In genomic region chr2:184057910-184058309, GRCh38 we compare ENCODE assay signal across 31 cellular contexts.
"Had no signal": no experiment of that assay in that cellular context is flagged by ENCODE, and none has a peak within 500 bp of the region (broad histone marks: within the 10 kb centered on the region; RNA-seq: fewer than 3 reads in every experiment).

No MANE protein-coding gene starts in this region.

- H3K9ac ChIP-seq: neural progenitor cell, parathyroid adenoma had no signal

- H3K27me3 Mint-ChIP-seq: progenitor cell of endocrine pancreas; stimulated activated memory B cell treated with anti-CD40 and anti-IgM and Interleukin-4, amounts not matched to agents 10 μg/mL and 1 μg/mL and 100 μg/mL, for 72 hours; stimulated activated naive CD8-positive, alpha-beta T cell treated with anti-CD3 and anti-CD28 coated beads, Interleukin-15, amount 100 ng/mL, for 72 hours; type B pancreatic cell had no signal

- H3K4me1 ChIP-seq: neural progenitor cell, parathyroid adenoma, psoas muscle, spleen, suprapubic skin, testis, tibial artery, upper lobe of right lung, uterus had no signal

- H3K79me2 ChIP-seq: parathyroid adenoma had no signal

- H3K27me3 ChIP-seq: neural progenitor cell, spleen, suprapubic skin, testis, tibial artery, transverse colon, upper lobe of right lung, uterus had no signal

- H3K36me3 ChIP-seq: neural progenitor cell, ovary, spleen, suprapubic skin, tibial artery, transverse colon, upper lobe of right lung, uterus had no signal

- DNase-seq: natural killer cell; occipital lobe; ovary; posterior cingulate gyrus; psoas muscle; right cardiac atrium; spleen; stimulated activated CD4-positive, alpha-beta T cell treated with anti-CD3 and anti-CD28 coated beads, Interleukin-12 subunit alpha, Interleukin-12 subunit beta, amount 100 ng/mL, for 4 hours; stimulated activated CD4-positive, alpha-beta T cell treated with anti-CD3 and anti-CD28 coated beads, Interleukin-1b, Interleukin-23, amount 100 ng/mL, for 48 hours; stimulated activated CD4-positive, alpha-beta T cell treated with anti-CD3 and anti-CD28 coated beads, Interleukin-4, amount 100 ng/mL, for 1 hour; stimulated activated CD4-positive, alpha-beta T cell treated with anti-CD3 and anti-CD28 coated beads, Interleukin-4, amount 100 ng/mL, for 4 hours; stimulated activated CD8-positive, alpha-beta memory T cell treated with anti-CD3 and anti-CD28 coated beads, Interleukin-4, amount 100 ng/mL, for 48 hours; stimulated activated naive CD4-positive, alpha-beta T cell; stimulated activated naive CD8-positive, alpha-beta T cell treated with anti-CD3 and anti-CD28 coated beads, Interleukin-15, amount 100 ng/mL, for 72 hours; stimulated activated naive CD8-positive, alpha-beta T cell treated with anti-CD3 and anti-CD28 coated beads, Interleukin-15, Interleukin-2, amounts not matched to agents 100 U/mL and 50 U/mL, for 24 hours; substantia nigra; testis; tibial artery; transverse colon; upper lobe of right lung; uterus had no signal

- H3K9me3 ChIP-seq: ovary, psoas muscle, suprapubic skin, testis, tibial artery, upper lobe of right lung, uterus had no signal

- H3K4me3 ChIP-seq: neural progenitor cell, ovary, psoas muscle, skin epidermis, smooth muscle cell, spleen, suprapubic skin, testis, tibial artery, transverse colon, upper lobe of right lung, uterus had no signal

- H3K27ac ChIP-seq: neural progenitor cell, ovary, parathyroid adenoma, psoas muscle, skin epidermis, spleen, suprapubic skin, testis, tibial artery, transverse colon, upper lobe of right lung, uterus had no signal

- H3K4me1 Mint-ChIP-seq: natural killer cell; nephron; neural progenitor cell; stimulated activated memory B cell treated with anti-CD40 and anti-IgM and Interleukin-4, amounts not matched to agents 10 μg/mL and 1 μg/mL and 100 μg/mL, for 72 hours; stimulated activated naive CD8-positive, alpha-beta T cell treated with anti-CD3 and anti-CD28 coated beads, Interleukin-15, amount 100 ng/mL, for 72 hours had no signal

- H3K4me3 Mint-ChIP-seq: natural killer cell; nephron; neural progenitor cell; stimulated activated memory B cell treated with anti-CD40 and anti-IgM and Interleukin-4, amounts not matched to agents 10 μg/mL and 1 μg/mL and 100 μg/mL, for 72 hours; stimulated activated naive CD8-positive, alpha-beta T cell treated with anti-CD3 and anti-CD28 coated beads, Interleukin-15, amount 100 ng/mL, for 72 hours; type B pancreatic cell had no signal

- H3K4me2 ChIP-seq: neural progenitor cell, smooth muscle cell had no signal

- H2AFZ ChIP-seq: neural progenitor cell, parathyroid adenoma had no signal

- H3K27ac Mint-ChIP-seq: natural killer cell; nephron; neural progenitor cell; stimulated activated memory B cell treated with anti-CD40 and anti-IgM and Interleukin-4, amounts not matched to agents 10 μg/mL and 1 μg/mL and 100 μg/mL, for 72 hours; stimulated activated naive CD8-positive, alpha-beta T cell treated with anti-CD3 and anti-CD28 coated beads, Interleukin-15, amount 100 ng/mL, for 72 hours; type B pancreatic cell had no signal

- H3K9me3 Mint-ChIP-seq: nephron, neural progenitor cell, type B pancreatic cell had no signal

- H3K36me3 Mint-ChIP-seq: natural killer cell; neural progenitor cell; stimulated activated memory B cell treated with anti-CD40 and anti-IgM and Interleukin-4, amounts not matched to agents 10 μg/mL and 1 μg/mL and 100 μg/mL, for 72 hours; type B pancreatic cell had no signal

- ATAC-seq: natural killer cell; psoas muscle; right cardiac atrium; sciatic nerve; stimulated activated memory B cell treated with anti-CD40 and anti-IgM and Interleukin-4, amounts not matched to agents 10 μg/mL and 1 μg/mL and 100 μg/mL, for 72 hours; stimulated activated naive CD8-positive, alpha-beta T cell treated with anti-CD3 and anti-CD28 coated beads, Interleukin-15, amount 100 ng/mL, for 72 hours; stimulated activated naive CD8-positive, alpha-beta T cell treated with anti-CD3 and anti-CD28 coated beads, Interleukin-15, Interleukin-2, amounts not matched to agents 100 U/mL and 50 U/mL, for 24 hours; upper lobe of right lung had no signal
